In genomic region chr14:24372701-24373416, GRCh38 we compare ENCODE assay signal across 2 cellular contexts.
TF ChIP-seq lines count a peak whose summit lies in the region.

No MANE protein-coding gene starts in this region.

TF ChIP-seq in HEK293, 187 proteins besides CTCF, POLR2A, EP300 and RAD21 (continues in another document):
- TF ChIP-seq ZEB2 (tag by site-specific recombination; IDR thresholded peaks at IDR 0.05) (no peak), MZF1 (tag by site-specific recombination; IDR thresholded peaks at IDR 0.05; ENCODE audit: borderline replicate concordance) (0 out of 2 replicates have a peak, but pooled peaks have one; percentile 36), REPIN1 (tag by site-specific recombination; IDR thresholded peaks at IDR 0.05; ENCODE audit: low read depth) (no peak), ZNF513 (tag by site-specific recombination; IDR thresholded peaks at IDR 0.05) (no peak), ZNF138 (tag by site-specific recombination; IDR thresholded peaks at IDR 0.05; ENCODE audit: borderline replicate concordance) (no peak), ZNF501 (tag by site-specific recombination; IDR thresholded peaks at IDR 0.05) (no peak), ZNF302 (tag by site-specific recombination; IDR thresholded peaks at IDR 0.05; ENCODE audit: low read depth) (no peak), YY1 (tag by site-specific recombination; IDR thresholded peaks at IDR 0.05) (no peak), ZNF624 (tag by site-specific recombination; IDR thresholded peaks at IDR 0.05) (no peak), ZNF514 (tag by site-specific recombination; IDR thresholded peaks at IDR 0.05) (no peak), ZNF747 (tag by site-specific recombination; IDR thresholded peaks at IDR 0.05) (no peak), GLI4 (tag by site-specific recombination; IDR thresholded peaks at IDR 0.05) (no peak), GLI2 (tag by site-specific recombination; IDR thresholded peaks at IDR 0.05; ENCODE audit: borderline replicate concordance, low read depth) (no peak), ZNF558 (tag by site-specific recombination; IDR thresholded peaks at IDR 0.05) (peak; percentile 97), ZNF704 (tag by site-specific recombination; IDR thresholded peaks at IDR 0.05) (no peak), ZNF341 (tag by site-specific recombination; IDR thresholded peaks at IDR 0.05; ENCODE audit: low read depth) (peak; percentile 46; the same call in 1 of the 2 replicates), ZIC2 (tag by site-specific recombination; IDR thresholded peaks at IDR 0.05) (peak; percentile 54), ZNF362 (tag by site-specific recombination; IDR thresholded peaks at IDR 0.05) (no peak), ZSCAN16 (tag by site-specific recombination; IDR thresholded peaks at IDR 0.05) (no peak), ZNF692 (tag by site-specific recombination; IDR thresholded peaks at IDR 0.05) (0 out of 2 replicates have a peak, but pooled peaks have one; percentile 27), ZNF19 (tag by site-specific recombination; IDR thresholded peaks at IDR 0.05; ENCODE audit: low read depth) (no peak), ZBTB10 (tag by site-specific recombination; IDR thresholded peaks at IDR 0.05) (no peak), ZSCAN23 (tag by site-specific recombination; IDR thresholded peaks at IDR 0.05) (no peak), ZNF2 (tag by site-specific recombination; IDR thresholded peaks at IDR 0.05) (no peak)

TF ChIP-seq in K562, 482 proteins besides CTCF, POLR2A, EP300 and RAD21:
- peak; percentile 30; the same call in 1 of the 2 replicates for TF ChIP-seq NFIC (IDR thresholded peaks at IDR 0.05)
- TF ChIP-seq SP2 (IDR thresholded peaks at IDR 0.05; ENCODE audit: extremely low read depth, low read depth, low read length, poor library complexity, severe bottlenecking), result no peak
